In the genomic region with DNA sequence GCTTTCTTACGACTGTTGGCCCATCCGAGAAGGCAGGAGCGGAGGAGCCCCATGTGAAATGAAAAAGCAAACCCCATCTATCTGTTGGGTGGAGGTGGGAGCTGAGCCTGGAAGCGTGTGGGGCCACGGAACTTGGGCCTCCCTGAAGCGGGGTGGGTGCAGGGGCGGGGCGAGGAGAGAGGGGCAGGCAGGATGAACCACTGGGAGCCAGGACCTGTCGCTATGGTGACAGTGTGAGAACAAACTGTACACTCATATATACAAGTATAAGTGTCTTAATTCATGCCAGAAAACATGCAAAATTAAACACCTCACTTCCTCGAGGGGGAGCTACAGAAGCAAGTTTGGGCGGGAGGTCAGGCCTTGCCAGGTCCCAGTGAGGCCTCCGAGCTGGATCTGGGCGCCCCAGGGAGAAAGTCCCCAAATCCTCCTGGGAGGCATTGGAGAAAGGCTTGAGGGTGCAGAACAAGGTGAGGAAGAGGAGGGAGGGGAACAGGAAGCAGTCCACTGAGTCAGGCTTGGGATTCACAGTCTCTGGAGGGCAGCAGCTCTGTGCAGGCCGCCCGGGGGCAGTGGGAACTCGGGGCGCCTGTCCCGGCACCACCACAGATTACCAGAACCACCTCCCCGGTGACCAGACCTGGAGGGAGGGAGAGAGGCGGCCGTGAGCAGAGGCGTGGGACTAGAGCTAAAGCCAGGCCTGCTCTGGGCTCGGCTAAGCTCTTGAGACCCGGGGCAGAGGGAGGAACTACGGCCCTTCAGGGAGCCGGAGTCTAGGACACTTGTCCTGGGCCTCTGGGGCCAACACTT, we compare ENCODE assay signal across 10 cellular contexts. TPM values are rescaled to one million over a fixed set of nuclear protein-coding genes. Genes with fewer than 3 reads are reported as not detected.
DNase-seq lines count a peak whose midpoint lies in the region; ATAC-seq and TF ChIP-seq lines count a peak whose summit lies in the region.
"Had no signal": no experiment of that assay in that cellular context is flagged by ENCODE, and none has a peak within 500 bp of the region (broad histone marks: within the 10 kb centered on the region; RNA-seq: fewer than 3 reads in every experiment).

No MANE protein-coding gene starts in this region.

- TF ChIP-seq CTCF in GM12874 (IDR thresholded peaks at IDR 0.05; ENCODE audit: insufficient read depth, low read depth, low read length) = peak; percentile 24; the same call in 1 of the 2 replicates
- peak; percentile 55 for TF ChIP-seq CTCF in OCI-LY7 (conservative IDR thresholded peaks at IDR 0.05; ENCODE audit: low read length)

- H3K9me2 ChIP-seq in OCI-LY7 (ENCODE audit: insufficient read depth, low read length) = no peaks in the 10 kb centered on the region

- H3K4me3 ChIP-seq in OCI-LY7 (ENCODE audit: low read depth, low read length, poor library complexity, severe bottlenecking) = no peak overlapping the region
- H3K4me3 ChIP-seq in rectal smooth muscle tissue (ENCODE audit: low read length) = no peak overlapping the region

- peak; percentile 30 for DNase-seq in OCI-LY7 (ENCODE audit: low spot score)
- peak; percentile 56 for DNase-seq in fibroblast of peridontal ligament (ENCODE audit: extremely low read depth)
- no peak for DNase-seq in hippocampal formation (lab: John Stamatoyannopoulos, UW)
- no peak for DNase-seq in NCI-H128 (lab: John Stamatoyannopoulos, UW; ENCODE audit: unreplicated experiment)
- no peak for DNase-seq in middle frontal gyrus (ENCODE audit: extremely low spot score, low spot score)
- DNase-seq: NCI-H1048 had no signal

- no peaks in the 10 kb centered on the region for H4K20me1 ChIP-seq in OCI-LY7 (ENCODE audit: insufficient read depth, low read length)

- H3K27me3 ChIP-seq in rectal smooth muscle tissue (ENCODE audit: control insufficient read depth, insufficient read depth, low read length) = no peaks in the 10 kb centered on the region

- no peak overlapping the region for H2AFZ ChIP-seq in OCI-LY7 (ENCODE audit: low read length)

- no peak overlapping the region for H3K4me2 ChIP-seq in OCI-LY7 (ENCODE audit: low read length)

- no peak for ATAC-seq in HG02642 (IDR thresholded peaks at IDR 0.05; ENCODE audit: poor library complexity, unreplicated experiment)

- intact Hi-C loops in OCI-LY7 (cut with micrococcal nuclease; ENCODE audit: unreplicated experiment) = no loop called here

- H3K9ac ChIP-seq in rectal smooth muscle tissue (ENCODE audit: low read length) = no peak overlapping the region

- H3K4me1 ChIP-seq in OCI-LY7 (ENCODE audit: insufficient read depth, low read length, poor library complexity, severe bottlenecking) (no peaks in the 10 kb centered on the region), rectal smooth muscle tissue (ENCODE audit: control insufficient read depth, insufficient read depth, low read length) (peaks cover 53% of the 10 kb centered on the region)

- H3K9me3 ChIP-seq in OCI-LY7 (ENCODE audit: low read length) = no peaks in the 10 kb centered on the region

- H3K27ac ChIP-seq in OCI-LY7 (ENCODE audit: low read depth, low read length, poor library complexity, severe bottlenecking) (no peak overlapping the region), rectal smooth muscle tissue (ENCODE audit: low read depth, low read length) (peak overlapping the region; percentile 97)

- CTCF ChIA-PET in OCI-LY7 (lab: Charles Lee; ENCODE audit: unreplicated experiment) = interaction anchor here (1.3 kb wide), 1 partner anchor 70 kb away, joined by 3 read pairs; no protein-coding TSS in a partner anchor

- no peaks in the 10 kb centered on the region for H3K36me3 ChIP-seq in OCI-LY7 (ENCODE audit: insufficient read depth, low read length)
- H3K36me3 ChIP-seq in rectal smooth muscle tissue (ENCODE audit: control insufficient read depth, insufficient read depth, low read length) = no peaks in the 10 kb centered on the region

- no TSS peak for BruUV-seq in OCI-LY7 (replicated peaks; lab: Mats Ljungman, UMichigan)

- POLR2A ChIA-PET in OCI-LY7 (lab: Charles Lee) = no interaction called here

- no peaks in the 10 kb centered on the region for H3K79me2 ChIP-seq in OCI-LY7 (ENCODE audit: insufficient read depth, low read depth, low read length)

RNA-seq across cellular contexts. Expression of gene RBPMS2, which starts 34.8 kb away (rescaled TPM):
- total RNA-seq in OCI-LY7 (2014; rRNA removed; shearing (Covaris generic)) = not detected in 2 replicates
- not detected in 2 replicates for total RNA-seq in OCI-LY7 (2022)
- total RNA-seq: temporal lobe had no signal

Comparison
In these comparisons a context has a peak if more than half of its experiments do, and no peak if none do; other contexts are left out.
1. DNase-seq: peak in OCI-LY7 (single experiment) and fibroblast of peridontal ligament (single experiment); none in hippocampal formation (0 of 2), NCI-H128 (single experiment) and middle frontal gyrus (single experiment).